ENCODE assay signal across 26 cellular contexts in genomic region chr5:150133581-150134197, GRCh38. TPM values are rescaled to one million over a fixed set of nuclear protein-coding genes. Genes with fewer than 3 reads are reported as not detected.
DNase-seq lines count a peak whose midpoint lies in the region; ATAC-seq and TF ChIP-seq lines count a peak whose summit lies in the region.
"Had no signal": no experiment of that assay in that cellular context is flagged by ENCODE, and none has a peak within 500 bp of the region (broad histone marks: within the 10 kb centered on the region; RNA-seq: fewer than 3 reads in every experiment).

No MANE protein-coding gene starts in this region.

- intact Hi-C loops in Right ventricle myocardium superior (cut with DNase I), result loop anchor here (10.0 kb wide), 1 partner anchor 301 kb away; no protein-coding TSS in a partner anchor

- H3K79me2 ChIP-seq in osteoblast (ENCODE audit: insufficient read depth, low read length), result peaks cover 43% of the 10 kb centered on the region

- peaks cover 0 to 71% of the 10 kb centered on the region in 2 donors for H3K4me1 ChIP-seq in right atrium auricular region
- H3K4me1 ChIP-seq in gastroesophageal sphincter, result peaks cover 8 to 94% (median 64%) of the 10 kb centered on the region in 3 donors
- peaks cover 50% of the 10 kb centered on the region for H3K4me1 ChIP-seq in osteoblast (ENCODE audit: insufficient read depth, low read length)

- TF ChIP-seq POLR2A in gastroesophageal sphincter (IDR thresholded peaks at IDR 0.05), result no peak

- H3K4me2 ChIP-seq in osteoblast (ENCODE audit: insufficient read depth, low read length), result no peak overlapping the region

- no peaks in the 10 kb centered on the region for H3K27me3 ChIP-seq in right atrium auricular region
- no peaks in the 10 kb centered on the region for H3K27me3 ChIP-seq in gastroesophageal sphincter
- no peaks in the 10 kb centered on the region for H3K27me3 ChIP-seq in osteoblast (ENCODE audit: insufficient read depth, low read length)
- H3K27me3 ChIP-seq: left lung, SJCRH30 had no signal

- no peak overlapping the region for H3K4me3 ChIP-seq in right atrium auricular region
- H3K4me3 ChIP-seq in gastroesophageal sphincter, result no peak overlapping the region
- H3K4me3 ChIP-seq in osteoblast (ENCODE audit: insufficient read depth, low read length), result no peak overlapping the region
- H3K4me3 ChIP-seq: left lung, prostate gland, SJCRH30 had no signal

- TF ChIP-seq CTCF in right atrium auricular region (IDR thresholded peaks at IDR 0.05), result no peak
- TF ChIP-seq CTCF in gastroesophageal sphincter (IDR thresholded peaks at IDR 0.05), result no peak
- TF ChIP-seq CTCF in osteoblast (IDR thresholded peaks at IDR 0.05; ENCODE audit: extremely low read depth, low read depth, low read length), result no peak

- H3K36me3 ChIP-seq in right atrium auricular region (peaks cover 29% of the 10 kb centered on the region), gastroesophageal sphincter (peaks cover 0 to 68% of the 10 kb centered on the region in 2 donors), osteoblast (ENCODE audit: insufficient read depth, low read length) (peaks cover 78% of the 10 kb centered on the region)
- H3K36me3 ChIP-seq: left lung, prostate gland, SJCRH30 had no signal

- WGBS in gastroesophageal sphincter (ENCODE audit: low coverage in 1 of 2), 2 donors, result 45 to 61% methylated on average over 2 to 5 of the region's 16 CpGs

- H3K27ac ChIP-seq in right atrium auricular region (peak overlapping the region in 1 of 2 donors; percentile 78), gastroesophageal sphincter (peak overlapping the region in 3 of 4 donors; percentile 41 to 90 (median 83)), osteoblast (ENCODE audit: low read depth, low read length) (no peak overlapping the region)
- H3K27ac ChIP-seq: SJCRH30 had no signal

- ATAC-seq in Right ventricle myocardium superior (ENCODE audit: poor library complexity) (no peak), gastroesophageal sphincter (no peak), GM18861 (IDR thresholded peaks at IDR 0.05; ENCODE audit: unreplicated experiment) (no peak)
- ATAC-seq: left lung, T-cell, WTC11 had no signal

- no peaks in the 10 kb centered on the region for H3K9me3 ChIP-seq in right atrium auricular region
- H3K9me3 ChIP-seq in gastroesophageal sphincter, result no peaks in the 10 kb centered on the region
- no peaks in the 10 kb centered on the region for H3K9me3 ChIP-seq in osteoblast (ENCODE audit: low read depth, low read length)
- H3K9me3 ChIP-seq: left lung, prostate gland, SJCRH30 had no signal

- TF ChIP-seq EP300 in gastroesophageal sphincter (IDR thresholded peaks at IDR 0.05), result no peak

- no peak overlapping the region for H2AFZ ChIP-seq in osteoblast (ENCODE audit: low read length)

- peak; percentile 30 for DNase-seq in Right ventricle myocardium superior
- no peak for DNase-seq in right atrium auricular region (ENCODE audit: low spot score)
- DNase-seq in osteoblast (ENCODE audit: insufficient read length, low spot score, missing footprints), result peak; percentile 52
- DNase-seq in AG08396 (ENCODE audit: low spot score), result no peak
- no peak for DNase-seq in ecto neural progenitor cell (ENCODE audit: low spot score)
- DNase-seq in activated effector memory CD4-positive, alpha-beta T cell treated with Interleukin-2 at 50 U/mL for 16 hours, result no peak
- DNase-seq: 8988T; activated CD4-positive, alpha-beta T cell treated with anti-CD3 and anti-CD28 coated beads, Interleukin-2, amount 10 ng/mL, durations not matched to agents 24 days and 14 days; activated effector memory CD4-positive, alpha-beta T cell treated with anti-CD3 and anti-CD28 coated beads, Interleukin-2, amount 50 U/mL, for 16 hours; central memory CD4-positive, alpha-beta T cell; GOT3; left lung; NCI-H1092; NCI-H1694; NCI-H446 treated with DMSO at 0.1 percent for 48 hours; SJCRH30; stimulated activated CD4-positive, alpha-beta T cell treated with anti-CD3 and anti-CD28 coated beads, Interleukin-4, amount 100 ng/mL, for 4 hours; T-cell had no signal

- H4K20me1 ChIP-seq in osteoblast (ENCODE audit: insufficient read depth, low read length), result no peaks in the 10 kb centered on the region

RNA-seq across cellular contexts. Expression of gene PDGFRB, which starts 22.0 kb away (rescaled TPM):
- 47.0 TPM for total RNA-seq in Right ventricle myocardium superior
- total RNA-seq in right atrium auricular region, result 10 to 100 TPM; 68.3 to 68.7 TPM
- total RNA-seq in gastroesophageal sphincter, result 100 to 1,000 TPM in 3 of 4 donors, 10 to 100 TPM in 1; 87.5 to 161 (median 113) TPM
- 531 and 567 TPM in 2 replicates for total RNA-seq in osteoblast

RNA-seq across cellular contexts. Expression of gene CDX1, which starts 32.9 kb away (rescaled TPM):
- total RNA-seq in Right ventricle myocardium superior, result not detected
- total RNA-seq in right atrium auricular region, result not detected
- not detected for total RNA-seq in gastroesophageal sphincter
- total RNA-seq in osteoblast, result 0.29 and 0.36 TPM in 2 replicates
- total RNA-seq: activated CD4-positive, alpha-beta T cell treated with anti-CD3 and anti-CD28 coated beads, Interleukin-2, amount 10 ng/mL, durations not matched to agents 24 days and 14 days; activated CD8-positive, alpha-beta memory T cell treated with anti-CD3 and anti-CD28 coated beads for 36 hours; HT1080; M059J; SJCRH30 had no signal

RNA-seq across cellular contexts. Expression of gene CSF1R, which starts 47.3 kb away (rescaled TPM):
- total RNA-seq in Right ventricle myocardium superior, result 19.5 TPM
- 10 to 100 TPM; 11.2 to 24.6 TPM for total RNA-seq in right atrium auricular region
- total RNA-seq in gastroesophageal sphincter, result 10 to 100 TPM; 12.3 to 58.0 (median 35.2) TPM
- 0.36 and 0.88 TPM in 2 replicates for total RNA-seq in osteoblast
- total RNA-seq: activated CD4-positive, alpha-beta T cell treated with anti-CD3 and anti-CD28 coated beads, Interleukin-2, amount 10 ng/mL, durations not matched to agents 24 days and 14 days; activated CD8-positive, alpha-beta memory T cell treated with anti-CD3 and anti-CD28 coated beads for 36 hours had no signal

RNA-seq across cellular contexts. Expression of gene SLC6A7, which starts 56.2 kb away (rescaled TPM):
- total RNA-seq in Right ventricle myocardium superior, result not detected
- total RNA-seq in right atrium auricular region, result not detected
- not detected for total RNA-seq in gastroesophageal sphincter
- total RNA-seq in osteoblast, result under 0.01 TPM in 1 of 2 replicates, not detected in the other
- total RNA-seq: activated CD4-positive, alpha-beta T cell treated with anti-CD3 and anti-CD28 coated beads, Interleukin-2, amount 10 ng/mL, durations not matched to agents 24 days and 14 days; activated CD8-positive, alpha-beta memory T cell treated with anti-CD3 and anti-CD28 coated beads for 36 hours; HT1080; left lung; M059J; mesenteric fat pad; prostate gland; SJCRH30; T-cell had no signal

Comparison
In these comparisons a context has a peak if more than half of its experiments do, and no peak if none do; other contexts are left out.
1. DNase-seq: peak in Right ventricle myocardium superior (single experiment) and osteoblast (single experiment); none in right atrium auricular region (single experiment), AG08396 (single experiment), ecto neural progenitor cell (single experiment) and activated effector memory CD4-positive, alpha-beta T cell treated with Interleukin-2 at 50 U/mL for 16 hours (single experiment).